Comparison of ENCODE assay signal across 1 cellular context in the genomic region with DNA sequence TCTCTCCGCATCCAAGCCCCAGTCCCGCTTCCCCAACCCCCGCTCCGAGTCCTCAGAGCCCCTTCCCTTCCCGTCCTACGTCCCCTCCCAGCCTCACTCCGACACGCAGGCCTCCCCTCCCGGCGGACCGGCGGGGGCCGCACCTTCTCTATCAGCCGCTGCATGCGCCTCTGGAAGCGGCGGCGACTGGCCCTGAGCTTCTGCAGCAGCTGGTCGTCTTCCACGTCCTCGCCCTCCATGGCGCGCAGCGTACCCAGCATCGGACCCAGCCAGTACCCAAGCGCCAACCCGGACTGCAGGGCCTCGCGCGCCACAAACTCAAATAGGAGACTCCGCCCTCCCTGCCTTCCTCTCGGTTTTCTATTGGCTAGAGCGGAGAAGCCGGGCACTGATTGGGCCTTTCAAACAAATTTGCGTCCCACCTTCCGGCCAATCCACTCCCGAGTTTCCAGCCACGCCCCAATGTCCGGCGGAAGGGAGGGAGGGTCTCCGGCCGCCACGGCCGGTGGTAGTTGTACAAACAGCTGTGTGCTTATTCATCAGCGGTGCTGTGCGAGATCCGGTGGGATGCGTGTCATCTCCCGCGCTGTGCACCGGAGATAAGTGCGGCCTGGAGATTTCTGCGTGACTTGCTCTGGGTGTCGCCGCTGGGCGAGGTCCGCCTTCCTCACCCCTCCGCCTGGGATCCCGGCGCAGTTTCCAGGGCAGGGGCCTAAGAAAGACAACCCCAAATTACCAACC.
TF ChIP-seq lines count a peak whose summit lies in the region.

A gene with protein sequence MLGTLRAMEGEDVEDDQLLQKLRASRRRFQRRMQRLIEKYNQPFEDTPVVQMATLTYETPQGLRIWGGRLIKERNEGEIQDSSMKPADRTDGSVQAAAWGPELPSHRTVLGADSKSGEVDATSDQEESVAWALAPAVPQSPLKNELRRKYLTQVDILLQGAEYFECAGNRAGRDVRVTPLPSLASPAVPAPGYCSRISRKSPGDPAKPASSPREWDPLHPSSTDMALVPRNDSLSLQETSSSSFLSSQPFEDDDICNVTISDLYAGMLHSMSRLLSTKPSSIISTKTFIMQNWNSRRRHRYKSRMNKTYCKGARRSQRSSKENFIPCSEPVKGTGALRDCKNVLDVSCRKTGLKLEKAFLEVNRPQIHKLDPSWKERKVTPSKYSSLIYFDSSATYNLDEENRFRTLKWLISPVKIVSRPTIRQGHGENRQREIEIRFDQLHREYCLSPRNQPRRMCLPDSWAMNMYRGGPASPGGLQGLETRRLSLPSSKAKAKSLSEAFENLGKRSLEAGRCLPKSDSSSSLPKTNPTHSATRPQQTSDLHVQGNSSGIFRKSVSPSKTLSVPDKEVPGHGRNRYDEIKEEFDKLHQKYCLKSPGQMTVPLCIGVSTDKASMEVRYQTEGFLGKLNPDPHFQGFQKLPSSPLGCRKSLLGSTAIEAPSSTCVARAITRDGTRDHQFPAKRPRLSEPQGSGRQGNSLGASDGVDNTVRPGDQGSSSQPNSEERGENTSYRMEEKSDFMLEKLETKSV (minus strand): TSS at position 295 of the 741 bp plus-strand sequence. CDS start 35 bp downstream, at position 260.

TF ChIP-seq in HEK293, 187 proteins besides CTCF, POLR2A, EP300 and RAD21 (continued from another document and continues in another):
- 0 out of 2 replicates have a peak, but pooled peaks have one; percentile 6 for TF ChIP-seq REST (tag by site-specific recombination; IDR thresholded peaks at IDR 0.05)
- no peak for TF ChIP-seq ZNF266 (tag by site-specific recombination; IDR thresholded peaks at IDR 0.05; ENCODE audit: low read depth)
- no peak for TF ChIP-seq ZBTB8A (tag by site-specific recombination; IDR thresholded peaks at IDR 0.05)
- peak; percentile 66; the same call in 1 of the 2 replicates for TF ChIP-seq ZNF335 (tag by site-specific recombination; conservative IDR thresholded peaks at IDR 0.05)
- TF ChIP-seq SP3 (tag by site-specific recombination; IDR thresholded peaks at IDR 0.05) = peak; percentile 92
- TF ChIP-seq ZNF174 (tag by site-specific recombination; IDR thresholded peaks at IDR 0.05) = no peak
- no peak for TF ChIP-seq ZNF366 (tag by site-specific recombination; conservative IDR thresholded peaks at IDR 0.05)
- 0 out of 2 replicates have a peak, but pooled peaks have one; percentile 23 for TF ChIP-seq ZFHX2 (tag by site-specific recombination; conservative IDR thresholded peaks at IDR 0.05)
- peak; percentile 35; the same call in 1 of the 2 replicates for TF ChIP-seq ZNF394 (tag by site-specific recombination; IDR thresholded peaks at IDR 0.05; ENCODE audit: borderline replicate concordance)
- TF ChIP-seq, protein P1, sequence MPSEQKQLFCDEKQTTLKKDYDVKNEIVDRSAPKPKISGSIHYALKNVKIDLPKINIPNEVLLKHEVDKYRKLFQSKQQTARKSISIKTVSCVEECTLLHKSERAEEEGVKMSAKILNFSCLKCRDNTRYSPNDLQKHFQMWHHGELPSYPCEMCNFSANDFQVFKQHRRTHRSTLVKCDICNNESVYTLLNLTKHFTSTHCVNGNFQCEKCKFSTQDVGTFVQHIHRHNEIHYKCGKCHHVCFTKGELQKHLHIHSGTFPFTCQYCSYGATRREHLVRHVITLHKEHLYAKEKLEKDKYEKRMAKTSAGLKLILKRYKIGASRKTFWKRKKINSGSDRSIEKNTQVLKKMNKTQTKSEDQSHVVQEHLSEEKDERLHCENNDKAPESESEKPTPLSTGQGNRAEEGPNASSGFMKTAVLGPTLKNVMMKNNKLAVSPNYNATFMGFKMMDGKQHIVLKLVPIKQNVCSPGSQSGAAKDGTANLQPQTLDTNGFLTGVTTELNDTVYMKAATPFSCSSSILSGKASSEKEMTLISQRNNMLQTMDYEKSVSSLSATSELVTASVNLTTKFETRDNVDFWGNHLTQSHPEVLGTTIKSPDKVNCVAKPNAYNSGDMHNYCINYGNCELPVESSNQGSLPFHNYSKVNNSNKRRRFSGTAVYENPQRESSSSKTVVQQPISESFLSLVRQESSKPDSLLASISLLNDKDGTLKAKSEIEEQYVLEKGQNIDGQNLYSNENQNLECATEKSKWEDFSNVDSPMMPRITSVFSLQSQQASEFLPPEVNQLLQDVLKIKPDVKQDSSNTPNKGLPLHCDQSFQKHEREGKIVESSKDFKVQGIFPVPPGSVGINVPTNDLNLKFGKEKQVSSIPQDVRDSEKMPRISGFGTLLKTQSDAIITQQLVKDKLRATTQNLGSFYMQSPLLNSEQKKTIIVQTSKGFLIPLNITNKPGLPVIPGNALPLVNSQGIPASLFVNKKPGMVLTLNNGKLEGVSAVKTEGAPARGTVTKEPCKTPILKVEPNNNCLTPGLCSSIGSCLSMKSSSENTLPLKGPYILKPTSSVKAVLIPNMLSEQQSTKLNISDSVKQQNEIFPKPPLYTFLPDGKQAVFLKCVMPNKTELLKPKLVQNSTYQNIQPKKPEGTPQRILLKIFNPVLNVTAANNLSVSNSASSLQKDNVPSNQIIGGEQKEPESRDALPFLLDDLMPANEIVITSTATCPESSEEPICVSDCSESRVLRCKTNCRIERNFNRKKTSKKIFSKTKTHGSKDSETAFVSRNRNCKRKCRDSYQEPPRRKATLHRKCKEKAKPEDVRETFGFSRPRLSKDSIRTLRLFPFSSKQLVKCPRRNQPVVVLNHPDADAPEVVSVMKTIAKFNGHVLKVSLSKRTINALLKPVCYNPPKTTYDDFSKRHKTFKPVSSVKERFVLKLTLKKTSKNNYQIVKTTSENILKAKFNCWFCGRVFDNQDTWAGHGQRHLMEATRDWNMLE (tag by site-specific recombination; conservative IDR thresholded peaks at IDR 0.05; ENCODE audit: low read depth) = peak; percentile 46; the same call in 1 of the 2 replicates
- no peak for TF ChIP-seq ZNF214 (tag by site-specific recombination; IDR thresholded peaks at IDR 0.05; ENCODE audit: borderline replicate concordance)
- TF ChIP-seq SETDB1 (IDR thresholded peaks at IDR 0.05; ENCODE audit: insufficient read length, low read length) = peak; percentile 77
- TF ChIP-seq ZNF843 (tag by site-specific recombination; IDR thresholded peaks at IDR 0.05) = no peak
- TF ChIP-seq ZNF37A (tag by site-specific recombination; IDR thresholded peaks at IDR 0.05) = no peak
- TF ChIP-seq ZNF391 (tag by site-specific recombination; IDR thresholded peaks at IDR 0.05; ENCODE audit: borderline replicate concordance, low read depth) = peak; percentile 47; the same call in 1 of the 2 replicates
- TF ChIP-seq KLF10 (tag by site-specific recombination; IDR thresholded peaks at IDR 0.05) = peak; percentile 96
- 0 out of 2 replicates have a peak, but pooled peaks have one; percentile 26 for TF ChIP-seq ZNF24 (tag by site-specific recombination; IDR thresholded peaks at IDR 0.05)
- TF ChIP-seq SP7 (tag by site-specific recombination; IDR thresholded peaks at IDR 0.05) = peak; percentile 59
- peak; percentile 87 for TF ChIP-seq SP2 (tag by site-specific recombination; IDR thresholded peaks at IDR 0.05)
- no peak for TF ChIP-seq ZNF140 (tag by site-specific recombination; IDR thresholded peaks at IDR 0.05)
- TF ChIP-seq GLI4 (tag by site-specific recombination; IDR thresholded peaks at IDR 0.05) = 0 out of 2 replicates have a peak, but pooled peaks have one; percentile 27
- TF ChIP-seq ZNF341 (tag by site-specific recombination; IDR thresholded peaks at IDR 0.05; ENCODE audit: low read depth) = peak; percentile 62
- TF ChIP-seq ZNF239 (tag by site-specific recombination; IDR thresholded peaks at IDR 0.05) = no peak
- 0 out of 2 replicates have a peak, but pooled peaks have one; percentile 44 for TF ChIP-seq ZNF600 (tag by site-specific recombination; IDR thresholded peaks at IDR 0.05)
- no peak for TF ChIP-seq ZNF302 (tag by site-specific recombination; IDR thresholded peaks at IDR 0.05; ENCODE audit: low read depth)
- TF ChIP-seq PRDM6 (tag by site-specific recombination; IDR thresholded peaks at IDR 0.05) = no peak
- no peak for TF ChIP-seq ZNF785 (tag by site-specific recombination; IDR thresholded peaks at IDR 0.05)
- TF ChIP-seq ZNF626 (tag by site-specific recombination; IDR thresholded peaks at IDR 0.05) = no peak
- no peak for TF ChIP-seq ZNF585B (tag by site-specific recombination; IDR thresholded peaks at IDR 0.05)
- TF ChIP-seq ZFP69B (tag by site-specific recombination; IDR thresholded peaks at IDR 0.05) = no peak
- TF ChIP-seq ZFP37 (tag by site-specific recombination; IDR thresholded peaks at IDR 0.05) = peak; percentile 74
- TF ChIP-seq, protein P2, sequence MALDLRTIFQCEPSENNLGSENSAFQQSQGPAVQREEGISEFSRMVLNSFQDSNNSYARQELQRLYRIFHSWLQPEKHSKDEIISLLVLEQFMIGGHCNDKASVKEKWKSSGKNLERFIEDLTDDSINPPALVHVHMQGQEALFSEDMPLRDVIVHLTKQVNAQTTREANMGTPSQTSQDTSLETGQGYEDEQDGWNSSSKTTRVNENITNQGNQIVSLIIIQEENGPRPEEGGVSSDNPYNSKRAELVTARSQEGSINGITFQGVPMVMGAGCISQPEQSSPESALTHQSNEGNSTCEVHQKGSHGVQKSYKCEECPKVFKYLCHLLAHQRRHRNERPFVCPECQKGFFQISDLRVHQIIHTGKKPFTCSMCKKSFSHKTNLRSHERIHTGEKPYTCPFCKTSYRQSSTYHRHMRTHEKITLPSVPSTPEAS (tag by site-specific recombination; IDR thresholded peaks at IDR 0.05) = no peak
- peak; percentile 69 for TF ChIP-seq ZBTB26 (tag by site-specific recombination; optimal IDR thresholded peaks at IDR 0.05)
- peak; percentile 67 for TF ChIP-seq ZNF501 (tag by site-specific recombination; IDR thresholded peaks at IDR 0.05)
- TF ChIP-seq AEBP2 (tag by site-specific recombination; IDR thresholded peaks at IDR 0.05; ENCODE audit: borderline replicate concordance) = no peak
- TF ChIP-seq, protein P3, sequence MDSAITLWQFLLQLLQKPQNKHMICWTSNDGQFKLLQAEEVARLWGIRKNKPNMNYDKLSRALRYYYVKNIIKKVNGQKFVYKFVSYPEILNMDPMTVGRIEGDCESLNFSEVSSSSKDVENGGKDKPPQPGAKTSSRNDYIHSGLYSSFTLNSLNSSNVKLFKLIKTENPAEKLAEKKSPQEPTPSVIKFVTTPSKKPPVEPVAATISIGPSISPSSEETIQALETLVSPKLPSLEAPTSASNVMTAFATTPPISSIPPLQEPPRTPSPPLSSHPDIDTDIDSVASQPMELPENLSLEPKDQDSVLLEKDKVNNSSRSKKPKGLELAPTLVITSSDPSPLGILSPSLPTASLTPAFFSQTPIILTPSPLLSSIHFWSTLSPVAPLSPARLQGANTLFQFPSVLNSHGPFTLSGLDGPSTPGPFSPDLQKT (IDR thresholded peaks at IDR 0.05; ENCODE audit: borderline replicate concordance, low read depth, low read length) = peak; percentile 37; the same call in 1 of the 2 replicates
- TF ChIP-seq ZNF654 (tag by site-specific recombination; IDR thresholded peaks at IDR 0.05; ENCODE audit: low read depth) = no peak
